Comparison of ENCODE assay signal across 21 cellular contexts in genomic region chr22:50222508-50222907, GRCh38.
"Had no signal": no experiment of that assay in that cellular context is flagged by ENCODE, and none has a peak within 500 bp of the region (broad histone marks: within the 10 kb centered on the region; RNA-seq: fewer than 3 reads in every experiment).

No MANE protein-coding gene starts in this region.

- H3K27me3 Mint-ChIP-seq: effector memory CD8-positive, alpha-beta T cell; memory B cell; natural killer cell treated with Interleukin-12 subunit alpha and Interleukin-12 subunit beta and Interleukin-15 and Interleukin-18, amount 100 ng/mL, for 72 hours; progenitor cell of endocrine pancreas had no signal

- H3K27me3 ChIP-seq: gastrocnemius medialis, left lung, neural progenitor cell, stomach, thyroid gland had no signal

- ATAC-seq: effector memory CD8-positive, alpha-beta T cell; gastrocnemius medialis; left lung; natural killer cell treated with Interleukin-12 subunit alpha and Interleukin-12 subunit beta and Interleukin-15 and Interleukin-18, amount 100 ng/mL, for 72 hours; sciatic nerve; stimulated activated effector memory CD8-positive, alpha-beta T cell treated with anti-CD3 and anti-CD28 coated beads, Interleukin-12 subunit alpha, Interleukin-12 subunit beta, amount 100 ng/mL, for 72 hours had no signal

- H3K4me3 ChIP-seq: coronary artery, gastrocnemius medialis, left lung, lung, neural progenitor cell, stomach, thyroid gland had no signal

- H3K27ac Mint-ChIP-seq: memory B cell; natural killer cell treated with Interleukin-12 subunit alpha and Interleukin-12 subunit beta and Interleukin-15 and Interleukin-18, amount 100 ng/mL, for 72 hours; neural progenitor cell had no signal

- H3K36me3 ChIP-seq: neural progenitor cell had no signal

- H3K4me1 ChIP-seq: gastrocnemius medialis, neural progenitor cell, parathyroid adenoma had no signal

- H3K4me1 Mint-ChIP-seq: memory B cell; neural progenitor cell; stimulated activated effector memory CD8-positive, alpha-beta T cell treated with anti-CD3 and anti-CD28 coated beads, Interleukin-12 subunit alpha, Interleukin-12 subunit beta, amount 100 ng/mL, for 72 hours had no signal

- DNase-seq: dermis blood vessel endothelial cell; effector memory CD8-positive, alpha-beta T cell; gastrocnemius medialis; head of caudate nucleus; kidney; left lung; stimulated activated CD4-positive, alpha-beta T cell treated with anti-CD3 and anti-CD28 coated beads, Interleukin-2, amount 100 ng/mL, for 24 hours; stimulated activated CD4-positive, alpha-beta T cell treated with anti-CD3 and anti-CD28 coated beads, Interleukin-4, amount 100 ng/mL, for 24 hours; stimulated activated naive CD4-positive, alpha-beta T cell treated with Interleukin-2 at 50 U/mL for 16 hours; stomach; thyroid gland; trophoblast cell had no signal

- H3K9me3 Mint-ChIP-seq: effector memory CD8-positive, alpha-beta T cell; memory B cell; natural killer cell treated with Interleukin-12 subunit alpha and Interleukin-12 subunit beta and Interleukin-15 and Interleukin-18, amount 100 ng/mL, for 72 hours; neural progenitor cell; stimulated activated effector memory CD8-positive, alpha-beta T cell treated with anti-CD3 and anti-CD28 coated beads, Interleukin-12 subunit alpha, Interleukin-12 subunit beta, amount 100 ng/mL, for 72 hours had no signal

- H3K4me3 Mint-ChIP-seq: effector memory CD8-positive, alpha-beta T cell; memory B cell; natural killer cell treated with Interleukin-12 subunit alpha and Interleukin-12 subunit beta and Interleukin-15 and Interleukin-18, amount 100 ng/mL, for 72 hours; stimulated activated effector memory CD8-positive, alpha-beta T cell treated with anti-CD3 and anti-CD28 coated beads, Interleukin-12 subunit alpha, Interleukin-12 subunit beta, amount 100 ng/mL, for 72 hours had no signal

- H3K36me3 Mint-ChIP-seq: natural killer cell treated with Interleukin-12 subunit alpha and Interleukin-12 subunit beta and Interleukin-15 and Interleukin-18, amount 100 ng/mL, for 72 hours had no signal

- H3K9ac ChIP-seq: neural progenitor cell, parathyroid adenoma had no signal

- H3K27ac ChIP-seq: coronary artery, gastrocnemius medialis, left lung, neural progenitor cell, parathyroid adenoma, stomach, thyroid gland had no signal

- H3K9me3 ChIP-seq: gastrocnemius medialis, left lung, stomach, thyroid gland had no signal
